22 cellular contexts compared by ENCODE assay signal in genomic region chr10:114943000-114943399, GRCh38.
"Had no signal": no experiment of that assay in that cellular context is flagged by ENCODE, and none has a peak within 500 bp of the region (broad histone marks: within the 10 kb centered on the region; RNA-seq: fewer than 3 reads in every experiment).

No MANE protein-coding gene starts in this region.

- H3K9me3 ChIP-seq: esophagus muscularis mucosa, left lung, lower lobe of right lung, prostate gland, right lobe of liver, suprapubic skin, transverse colon, upper lobe of right lung, uterus had no signal

- ATAC-seq: foreskin keratinocyte; left lung; lower lobe of right lung; naive thymus-derived CD8-positive, alpha-beta T cell; right lobe of liver; stimulated activated naive B cell treated with anti-CD40 and anti-IgM and Interleukin-4, amounts not matched to agents 10 μg/mL and 1 μg/mL and 100 μg/mL, for 72 hours; upper lobe of right lung had no signal

- H3K27ac ChIP-seq: coronary artery, esophagus muscularis mucosa, foreskin keratinocyte, hepatocyte, left lung, lower lobe of right lung, prostate gland, right lobe of liver, suprapubic skin, transverse colon, upper lobe of right lung, uterus had no signal

- DNase-seq: dermis blood vessel endothelial cell; effector memory CD4-positive, alpha-beta T cell; foreskin keratinocyte; kidney; left lung; lower lobe of right lung; naive thymus-derived CD8-positive, alpha-beta T cell; nephron progenitor cell; nucleus accumbens; right lobe of liver; small intestine; stimulated activated CD4-positive, alpha-beta T cell treated with anti-CD3 and anti-CD28 coated beads, Interleukin-15, amount 100 ng/mL, for 24 hours; stimulated activated CD4-positive, alpha-beta T cell treated with anti-CD3 and anti-CD28 coated beads, Interleukin-2, amount 100 ng/mL, for 48 hours; stimulated activated naive B cell treated with anti-CD40 and anti-IgM and Interleukin-4, amounts not matched to agents 10 μg/mL and 1 μg/mL and 100 μg/mL, for 72 hours; transverse colon; upper lobe of right lung; uterus had no signal

- H3K4me1 ChIP-seq: foreskin keratinocyte, prostate gland, uterus had no signal

- H3K27me3 ChIP-seq: esophagus muscularis mucosa, foreskin keratinocyte, hepatocyte, left lung, right lobe of liver, suprapubic skin, transverse colon, upper lobe of right lung, uterus had no signal

- H3K4me3 ChIP-seq: coronary artery, esophagus muscularis mucosa, hepatocyte, left lung, lower lobe of right lung, prostate gland, right lobe of liver, suprapubic skin, transverse colon, upper lobe of right lung, uterus had no signal

- H3K36me3 ChIP-seq: uterus had no signal
